Comparison of ENCODE assay signal across 12 cellular contexts in genomic region chr5:8829322-8830029, GRCh38.
DNase-seq lines count a peak whose midpoint lies in the region; ATAC-seq and FAIRE-seq lines count a peak whose summit lies in the region.
"Had no signal": no experiment of that assay in that cellular context is flagged by ENCODE, and none has a peak within 500 bp of the region (broad histone marks: within the 10 kb centered on the region; RNA-seq: fewer than 3 reads in every experiment).

No MANE protein-coding gene starts in this region.

- ATAC-seq in esophagus mucosa, result peak; percentile 62

- peak; percentile 99 for FAIRE-seq in RCC 7860 (lab: Jason Lieb, UNC)

- in situ Hi-C loops in Caki2 (cut with HindIII; ENCODE audit: low pct_unique_long_range_greater_than_20kb, low sequenced_read_pairs), result no loop called here

- DNase-seq in Caki2 (ENCODE audit: low read depth), result peak; percentile 94
- DNase-seq in RCC 7860 (ENCODE audit: low spot score), result peak; percentile 99
- DNase-seq in myocyte (ENCODE audit: low read depth), result peak; percentile 75
- DNase-seq in NCI-H2196 (lab: John Stamatoyannopoulos, UW; ENCODE audit: unreplicated experiment), result no peak
- no peak for DNase-seq in activated T-cell treated with anti-CD3 and anti-CD28 coated beads, Interleukin-2, amount 50 U/mL, for 1 hour
- no peak for DNase-seq in NCI-H345 (lab: John Stamatoyannopoulos, UW)
- DNase-seq in activated CD8-positive, alpha-beta memory T cell treated with anti-CD3 and anti-CD28 coated beads, Interleukin-2, amount 50 U/mL, for 48 hours, result no peak
- DNase-seq: activated CD4-positive, alpha-beta memory T cell treated with anti-CD3 and anti-CD28 coated beads, Interleukin-2, amount 10 ng/mL, durations not matched to agents 7 days and 5 days; central memory CD4-positive, alpha-beta T cell; DMS153; kidney had no signal

Comparison
In these comparisons a context has a peak if more than half of its experiments do, and no peak if none do; other contexts are left out.
1. DNase-seq: peak in Caki2 (single experiment), RCC 7860 (single experiment) and myocyte (single experiment); none in NCI-H2196 (single experiment), activated T-cell treated with anti-CD3 and anti-CD28 coated beads, Interleukin-2, amount 50 U/mL, for 1 hour (single experiment), NCI-H345 (single experiment) and activated CD8-positive, alpha-beta memory T cell treated with anti-CD3 and anti-CD28 coated beads, Interleukin-2, amount 50 U/mL, for 48 hours (single experiment).